10 cellular contexts compared by ENCODE assay signal in the genomic region with DNA sequence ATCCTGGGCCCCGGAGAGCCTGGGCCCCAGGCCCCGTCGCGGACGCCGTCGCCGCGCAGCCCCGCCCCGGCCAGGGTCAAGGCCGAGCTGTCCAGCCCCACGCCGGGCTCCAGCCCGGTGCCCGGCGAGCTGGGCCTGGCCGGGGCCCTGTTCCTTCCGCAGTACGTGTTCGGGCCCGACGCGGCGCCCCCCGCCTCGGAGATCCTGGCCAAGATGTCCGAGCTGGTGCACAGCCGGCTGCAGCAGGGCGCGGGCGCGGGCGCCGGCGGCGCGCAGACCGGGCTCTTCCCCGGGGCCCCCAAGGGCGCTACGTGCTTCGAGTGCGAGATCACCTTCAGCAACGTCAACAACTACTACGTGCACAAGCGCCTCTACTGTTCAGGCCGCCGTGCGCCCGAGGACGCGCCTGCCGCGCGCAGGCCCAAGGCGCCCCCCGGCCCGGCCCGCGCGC. TPM values are rescaled to one million over a fixed set of nuclear protein-coding genes. Genes with fewer than 3 reads are reported as not detected.
DNase-seq lines count a peak whose midpoint lies in the region; ATAC-seq and TF ChIP-seq lines count a peak whose summit lies in the region.
"Had no signal": no experiment of that assay in that cellular context is flagged by ENCODE, and none has a peak within 500 bp of the region (broad histone marks: within the 10 kb centered on the region; RNA-seq: fewer than 3 reads in every experiment).

No MANE protein-coding gene starts in this region.

- TF ChIP-seq POLR2A in Peyer's patch (IDR thresholded peaks at IDR 0.05), result no peak
- no peak for TF ChIP-seq POLR2A in ovary (IDR thresholded peaks at IDR 0.05)

- intact Hi-C loops in ovary (cut with DNase I), result no loop called here

- H3K27me3 ChIP-seq in Peyer's patch (no peaks in the 10 kb centered on the region), ovary (no peaks in the 10 kb centered on the region)

- DNase-seq in AG20443 (ENCODE audit: low spot score) (peak; percentile 54), Peyer's patch (no peak), globus pallidus (ENCODE audit: low spot score) (peak; percentile 60), ovary (peak; percentile 52 to 75 (median 70)), NCI-H1048 (lab: John Stamatoyannopoulos, UW) (no peak), GM10266 (ENCODE audit: extremely low spot score) (no peak)
- DNase-seq in activated naive CD4-positive, alpha-beta T cell treated with anti-CD3 and anti-CD28 coated beads, Interleukin-2, amount 50 U/mL, for 72 hours (ENCODE audit: low spot score in 2 of 2), result no peak
- DNase-seq: KBM-7 had no signal

- TF ChIP-seq CTCF in Peyer's patch (IDR thresholded peaks at IDR 0.05) (no peak), ovary (IDR thresholded peaks at IDR 0.05) (no peak), GM10266 (IDR thresholded peaks at IDR 0.05; ENCODE audit: control insufficient read depth, insufficient read depth, low read depth, missing control alignments) (no peak)

- no peak for TF ChIP-seq EP300 in ovary (IDR thresholded peaks at IDR 0.05)

- H3K36me3 Mint-ChIP-seq in activated naive CD4-positive, alpha-beta T cell treated with anti-CD3 and anti-CD28 coated beads, Interleukin-2, amount 50 U/mL, for 72 hours, result no peaks in the 10 kb centered on the region

- H3K4me1 ChIP-seq in Peyer's patch (peaks cover 0 to 9% (median 4%) of the 10 kb centered on the region in 4 donors), ovary (ENCODE audit: insufficient read depth) (peaks cover 20% of the 10 kb centered on the region)

- H3K27ac Mint-ChIP-seq in activated naive CD4-positive, alpha-beta T cell treated with anti-CD3 and anti-CD28 coated beads, Interleukin-2, amount 50 U/mL, for 72 hours, result no peak overlapping the region

- no peaks in the 10 kb centered on the region for H3K36me3 ChIP-seq in Peyer's patch
- H3K36me3 ChIP-seq in ovary, result no peaks in the 10 kb centered on the region

- H3K9me3 ChIP-seq in Peyer's patch, result no peaks in the 10 kb centered on the region
- H3K9me3 ChIP-seq in ovary, result no peaks in the 10 kb centered on the region
- H3K9me3 ChIP-seq: SJSA1 had no signal

- peak overlapping the region in 3 of 4 donors; percentile 24 to 71 (median 43) for H3K4me3 ChIP-seq in Peyer's patch
- H3K4me3 ChIP-seq in ovary, result peak overlapping the region; percentile 65
- H3K4me3 ChIP-seq: SJSA1 had no signal

- 2 to 17% (median 11%) methylated on average over 33 to 62 of the region's 62 CpGs for WGBS in ovary, 3 donors

- ATAC-seq in activated naive CD4-positive, alpha-beta T cell treated with anti-CD3 and anti-CD28 coated beads, Interleukin-2, amount 50 U/mL, for 72 hours, result no peak
- no peak for ATAC-seq in GM21717 (IDR thresholded peaks at IDR 0.05; ENCODE audit: unreplicated experiment)

- no peaks in the 10 kb centered on the region for H3K9me3 Mint-ChIP-seq in activated naive CD4-positive, alpha-beta T cell treated with anti-CD3 and anti-CD28 coated beads, Interleukin-2, amount 50 U/mL, for 72 hours

- H3K27ac ChIP-seq in Peyer's patch (no peak overlapping the region), ovary (peak overlapping the region; percentile 67 to 83)
- H3K27ac ChIP-seq: SJSA1 had no signal

RNA-seq across cellular contexts. Expression of a gene that starts 36.8 kb away (rescaled TPM):
- total RNA-seq in Peyer's patch (10 to 100 TPM; 22.8 to 47.0 (median 32.9) TPM), ovary (10 to 100 TPM; 16.0 to 40.4 (median 36.5) TPM)
- 10 to 100 TPM; 17.1 to 25.3 TPM for polyA plus RNA-seq in ovary
- total RNA-seq in activated naive CD4-positive, alpha-beta T cell treated with anti-CD3 and anti-CD28 coated beads, Interleukin-2, amount 50 U/mL, for 72 hours, result 10 to 100 TPM; 70.3 to 71.9 TPM

Comparison
In these comparisons a context has a peak if more than half of its experiments do, and no peak if none do; other contexts are left out.
1. DNase-seq: peak in AG20443 (single experiment), globus pallidus (single experiment) and ovary (5 of 5); none in Peyer's patch (0 of 3), activated naive CD4-positive, alpha-beta T cell treated with anti-CD3 and anti-CD28 coated beads, Interleukin-2, amount 50 U/mL, for 72 hours (0 of 2), NCI-H1048 (single experiment) and GM10266 (single experiment).
2. H3K27ac ChIP-seq: peak in ovary (2 of 2); none in Peyer's patch (0 of 4).